ENCODE assay signal across 20 cellular contexts in genomic region chr5:172466062-172466461, GRCh38.
"Had no signal": no experiment of that assay in that cellular context is flagged by ENCODE, and none has a peak within 500 bp of the region (broad histone marks: within the 10 kb centered on the region; RNA-seq: fewer than 3 reads in every experiment).

No MANE protein-coding gene starts in this region.

- ATAC-seq: gastrocnemius medialis; stimulated activated naive B cell treated with anti-CD40 and anti-IgM and Interleukin-4, amounts not matched to agents 10 μg/mL and 1 μg/mL and 100 μg/mL, for 72 hours; stimulated activated naive CD8-positive, alpha-beta T cell treated with anti-CD3 and anti-CD28 coated beads, Interleukin-15, amount 100 ng/mL, for 72 hours had no signal

- H2AFZ ChIP-seq: neural progenitor cell had no signal

- H3K36me3 Mint-ChIP-seq: natural killer cell treated with Interleukin-12 subunit alpha and Interleukin-12 subunit beta and Interleukin-15 and Interleukin-18, amount 100 ng/mL, for 72 hours had no signal

- H3K9me3 ChIP-seq: gastrocnemius medialis, pancreas, prostate gland, sigmoid colon, testis, transverse colon had no signal

- H3K27ac ChIP-seq: epithelial cell of prostate, esophagus muscularis mucosa, gastrocnemius medialis, heart right ventricle, neural progenitor cell, pancreas, prostate gland, sigmoid colon, skin epidermis, testis, transverse colon had no signal

- H3K27ac Mint-ChIP-seq: mesothelial cell of epicardium; natural killer cell treated with Interleukin-12 subunit alpha and Interleukin-12 subunit beta and Interleukin-15 and Interleukin-18, amount 100 ng/mL, for 72 hours; neural progenitor cell; stimulated activated naive B cell treated with anti-CD40 and anti-IgM and Interleukin-4, amounts not matched to agents 10 μg/mL and 1 μg/mL and 100 μg/mL, for 72 hours; stimulated activated naive CD8-positive, alpha-beta T cell treated with anti-CD3 and anti-CD28 coated beads, Interleukin-15, amount 100 ng/mL, for 72 hours had no signal

- H3K27me3 ChIP-seq: esophagus muscularis mucosa, gastrocnemius medialis, heart right ventricle, pancreas, sigmoid colon, testis, transverse colon had no signal

- DNase-seq: effector memory CD4-positive, alpha-beta T cell; gastrocnemius medialis; heart right ventricle; hypothalamus; occipital lobe; pancreas; sigmoid colon; stimulated activated CD4-positive, alpha-beta T cell treated with anti-CD3 and anti-CD28 coated beads, Interleukin-2, amount 100 ng/mL, for 24 hours; stimulated activated CD4-positive, alpha-beta T cell treated with anti-CD3 and anti-CD28 coated beads, Interleukin-4, amount 100 ng/mL, for 4 hours; stimulated activated naive B cell treated with anti-CD40 and anti-IgM and Interleukin-4, amounts not matched to agents 10 μg/mL and 1 μg/mL and 100 μg/mL, for 72 hours; stimulated activated naive CD8-positive, alpha-beta T cell treated with anti-CD3 and anti-CD28 coated beads, Interleukin-15, amount 100 ng/mL, for 72 hours; testis; transverse colon had no signal

- H3K4me2 ChIP-seq: neural progenitor cell had no signal

- H3K4me1 Mint-ChIP-seq: mesothelial cell of epicardium had no signal

- H3K4me1 ChIP-seq: gastrocnemius medialis, neural progenitor cell, pancreas, prostate gland, sigmoid colon, testis, transverse colon had no signal

- H3K4me3 Mint-ChIP-seq: mesothelial cell of epicardium; natural killer cell treated with Interleukin-12 subunit alpha and Interleukin-12 subunit beta and Interleukin-15 and Interleukin-18, amount 100 ng/mL, for 72 hours; neural progenitor cell; stimulated activated naive B cell treated with anti-CD40 and anti-IgM and Interleukin-4, amounts not matched to agents 10 μg/mL and 1 μg/mL and 100 μg/mL, for 72 hours; stimulated activated naive CD8-positive, alpha-beta T cell treated with anti-CD3 and anti-CD28 coated beads, Interleukin-15, amount 100 ng/mL, for 72 hours had no signal

- H3K4me3 ChIP-seq: esophagus muscularis mucosa, gastrocnemius medialis, heart right ventricle, neural progenitor cell, pancreas, prostate gland, sigmoid colon, skin epidermis, testis, transverse colon had no signal

- H3K9ac ChIP-seq: neural progenitor cell had no signal

- H3K36me3 ChIP-seq: esophagus muscularis mucosa, gastrocnemius medialis, heart right ventricle, neural progenitor cell, pancreas, prostate gland, sigmoid colon, transverse colon had no signal

- H3K9me3 Mint-ChIP-seq: natural killer cell treated with Interleukin-12 subunit alpha and Interleukin-12 subunit beta and Interleukin-15 and Interleukin-18, amount 100 ng/mL, for 72 hours had no signal
